ENCODE assay signal across 1 cellular context in the genomic region with DNA sequence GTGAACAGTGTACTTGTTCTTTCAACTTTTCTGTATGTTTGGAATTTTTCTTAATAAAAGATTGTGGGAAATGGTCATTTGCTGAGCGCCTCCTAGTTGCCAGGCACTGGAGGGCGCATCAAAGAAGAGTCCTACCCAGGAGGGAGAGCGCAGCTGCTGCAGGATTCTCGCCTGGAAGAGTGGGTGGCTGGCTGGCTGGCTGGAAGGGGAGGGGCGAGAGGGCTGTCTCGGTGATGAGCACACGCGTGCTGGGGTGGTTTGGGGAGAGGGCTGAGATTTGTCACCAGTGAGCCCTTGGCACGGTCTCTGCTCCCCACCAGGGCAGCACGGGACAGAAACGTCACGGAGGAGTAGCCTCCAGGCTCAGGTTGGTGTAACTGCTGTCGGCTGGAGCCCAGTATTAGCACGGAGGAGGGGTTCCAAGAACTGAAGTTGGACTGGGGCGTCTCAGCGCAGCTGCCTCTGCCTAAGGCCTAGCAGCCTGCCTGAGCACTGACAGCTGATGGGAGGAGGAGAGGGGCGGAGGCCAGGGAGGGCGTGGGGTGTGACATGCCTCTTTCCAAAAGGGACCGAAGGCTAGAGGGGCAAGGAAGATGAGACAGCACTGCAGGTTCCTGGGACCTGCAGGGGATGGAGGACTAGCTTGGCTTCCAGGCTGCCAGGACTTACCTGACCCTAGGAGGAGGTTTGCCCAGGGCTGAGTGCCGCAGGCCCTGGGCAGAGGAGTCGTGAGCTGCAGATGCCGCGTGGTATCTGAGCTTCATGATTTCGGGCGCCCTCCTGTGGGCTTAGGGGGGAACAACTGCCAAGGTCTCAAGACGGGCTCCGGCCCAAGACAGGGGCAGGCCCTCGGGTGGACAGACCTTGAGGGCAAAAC.
A peak's percentile ranks its signal among the peaks of the same experiment; 100 is the strongest.
TF ChIP-seq lines count a peak whose summit lies in the region.

No MANE protein-coding gene starts in this region.

TF ChIP-seq in HepG2, 621 proteins besides CTCF, POLR2A, EP300 and RAD21 (continued from another document and continues in another):
- TF ChIP-seq TBP (CRISPR knock-in tag; IDR thresholded peaks at IDR 0.05) (no peak), KLF12 (CRISPR knock-in tag; IDR thresholded peaks at IDR 0.05; ENCODE audit: borderline replicate concordance) (peak; percentile 63; the same call in 1 of the 2 replicates), ZNF543 (CRISPR knock-in tag; IDR thresholded peaks at IDR 0.05) (no peak; the same call in 1 of the 2 replicates), ZBTB42 (CRISPR knock-in tag; IDR thresholded peaks at IDR 0.05) (no peak), ZNF564 (CRISPR knock-in tag; IDR thresholded peaks at IDR 0.05) (no peak), SP5 (CRISPR knock-in tag; IDR thresholded peaks at IDR 0.05; ENCODE audit: borderline replicate concordance, low read depth) (no peak), SUZ12 (IDR thresholded peaks at IDR 0.05; ENCODE audit: low read depth, low read length) (no peak), MXI1 (IDR thresholded peaks at IDR 0.05; ENCODE audit: borderline replicate concordance, low read depth, low read length) (peak; percentile 78; the same call in 1 of the 3 replicates), NCOR1 (IDR thresholded peaks at IDR 0.05; ENCODE audit: borderline replicate concordance, low read length) (no peak), RBM39 (IDR thresholded peaks at IDR 0.05; ENCODE audit: low read depth, low read length, poor library complexity, severe bottlenecking) (peak; percentile 98), TRIM24 (CRISPR knock-in tag; IDR thresholded peaks at IDR 0.05) (no peak), JUND (CRISPR knock-in tag; IDR thresholded peaks at IDR 0.05) (no peak), KLF15 (CRISPR knock-in tag; IDR thresholded peaks at IDR 0.05; ENCODE audit: borderline replicate concordance) (no peak; the same call in 1 of the 2 replicates), SALL1 (CRISPR knock-in tag; IDR thresholded peaks at IDR 0.05) (peak; percentile 84), NPAS2 (CRISPR knock-in tag; IDR thresholded peaks at IDR 0.05; ENCODE audit: borderline replicate concordance) (no peak), ATAD3A (CRISPR knock-in tag; IDR thresholded peaks at IDR 0.05) (no peak), ZNF839 (CRISPR knock-in tag; IDR thresholded peaks at IDR 0.05; ENCODE audit: borderline replicate concordance) (peak; percentile 26; the same call in 1 of the 2 replicates), KLF16 (CRISPR knock-in tag; IDR thresholded peaks at IDR 0.05) (peak in 1 of 2 experiments; percentile 55; a peak in 2 of 4 replicates), ZNF205 (CRISPR knock-in tag; IDR thresholded peaks at IDR 0.05) (no peak), IRF2 (CRISPR knock-in tag; IDR thresholded peaks at IDR 0.05) (peak; percentile 65), HNRNPH1 (optimal IDR thresholded peaks at IDR 0.05; ENCODE audit: low read depth, low read length) (peak; percentile 8)
- TF ChIP-seq, protein P1, sequence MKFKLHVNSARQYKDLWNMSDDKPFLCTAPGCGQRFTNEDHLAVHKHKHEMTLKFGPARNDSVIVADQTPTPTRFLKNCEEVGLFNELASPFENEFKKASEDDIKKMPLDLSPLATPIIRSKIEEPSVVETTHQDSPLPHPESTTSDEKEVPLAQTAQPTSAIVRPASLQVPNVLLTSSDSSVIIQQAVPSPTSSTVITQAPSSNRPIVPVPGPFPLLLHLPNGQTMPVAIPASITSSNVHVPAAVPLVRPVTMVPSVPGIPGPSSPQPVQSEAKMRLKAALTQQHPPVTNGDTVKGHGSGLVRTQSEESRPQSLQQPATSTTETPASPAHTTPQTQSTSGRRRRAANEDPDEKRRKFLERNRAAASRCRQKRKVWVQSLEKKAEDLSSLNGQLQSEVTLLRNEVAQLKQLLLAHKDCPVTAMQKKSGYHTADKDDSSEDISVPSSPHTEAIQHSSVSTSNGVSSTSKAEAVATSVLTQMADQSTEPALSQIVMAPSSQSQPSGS (CRISPR knock-in tag; IDR thresholded peaks at IDR 0.05) = peak; percentile 71
- TF ChIP-seq, protein P2, sequence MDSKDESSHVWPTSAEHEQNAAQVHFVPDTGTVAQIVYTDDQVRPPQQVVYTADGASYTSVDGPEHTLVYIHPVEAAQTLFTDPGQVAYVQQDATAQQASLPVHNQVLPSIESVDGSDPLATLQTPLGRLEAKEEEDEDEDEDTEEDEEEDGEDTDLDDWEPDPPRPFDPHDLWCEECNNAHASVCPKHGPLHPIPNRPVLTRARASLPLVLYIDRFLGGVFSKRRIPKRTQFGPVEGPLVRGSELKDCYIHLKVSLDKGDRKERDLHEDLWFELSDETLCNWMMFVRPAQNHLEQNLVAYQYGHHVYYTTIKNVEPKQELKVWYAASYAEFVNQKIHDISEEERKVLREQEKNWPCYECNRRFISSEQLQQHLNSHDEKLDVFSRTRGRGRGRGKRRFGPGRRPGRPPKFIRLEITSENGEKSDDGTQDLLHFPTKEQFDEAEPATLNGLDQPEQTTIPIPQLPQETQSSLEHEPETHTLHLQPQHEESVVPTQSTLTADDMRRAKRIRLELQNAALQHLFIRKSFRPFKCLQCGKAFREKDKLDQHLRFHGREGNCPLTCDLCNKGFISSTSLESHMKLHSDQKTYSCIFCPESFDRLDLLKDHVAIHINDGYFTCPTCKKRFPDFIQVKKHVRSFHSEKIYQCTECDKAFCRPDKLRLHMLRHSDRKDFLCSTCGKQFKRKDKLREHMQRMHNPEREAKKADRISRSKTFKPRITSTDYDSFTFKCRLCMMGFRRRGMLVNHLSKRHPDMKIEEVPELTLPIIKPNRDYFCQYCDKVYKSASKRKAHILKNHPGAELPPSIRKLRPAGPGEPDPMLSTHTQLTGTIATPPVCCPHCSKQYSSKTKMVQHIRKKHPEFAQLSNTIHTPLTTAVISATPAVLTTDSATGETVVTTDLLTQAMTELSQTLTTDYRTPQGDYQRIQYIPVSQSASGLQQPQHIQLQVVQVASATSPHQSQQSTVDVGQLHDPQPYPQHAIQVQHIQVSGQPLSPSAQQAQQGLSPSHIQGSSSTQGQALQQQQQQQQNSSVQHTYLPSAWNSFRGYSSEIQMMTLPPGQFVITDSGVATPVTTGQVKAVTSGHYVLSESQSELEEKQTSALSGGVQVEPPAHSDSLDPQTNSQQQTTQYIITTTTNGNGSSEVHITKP (CRISPR knock-in tag; IDR thresholded peaks at IDR 0.05; ENCODE audit: low read depth) = peak; percentile 61
- TF ChIP-seq, protein P3, sequence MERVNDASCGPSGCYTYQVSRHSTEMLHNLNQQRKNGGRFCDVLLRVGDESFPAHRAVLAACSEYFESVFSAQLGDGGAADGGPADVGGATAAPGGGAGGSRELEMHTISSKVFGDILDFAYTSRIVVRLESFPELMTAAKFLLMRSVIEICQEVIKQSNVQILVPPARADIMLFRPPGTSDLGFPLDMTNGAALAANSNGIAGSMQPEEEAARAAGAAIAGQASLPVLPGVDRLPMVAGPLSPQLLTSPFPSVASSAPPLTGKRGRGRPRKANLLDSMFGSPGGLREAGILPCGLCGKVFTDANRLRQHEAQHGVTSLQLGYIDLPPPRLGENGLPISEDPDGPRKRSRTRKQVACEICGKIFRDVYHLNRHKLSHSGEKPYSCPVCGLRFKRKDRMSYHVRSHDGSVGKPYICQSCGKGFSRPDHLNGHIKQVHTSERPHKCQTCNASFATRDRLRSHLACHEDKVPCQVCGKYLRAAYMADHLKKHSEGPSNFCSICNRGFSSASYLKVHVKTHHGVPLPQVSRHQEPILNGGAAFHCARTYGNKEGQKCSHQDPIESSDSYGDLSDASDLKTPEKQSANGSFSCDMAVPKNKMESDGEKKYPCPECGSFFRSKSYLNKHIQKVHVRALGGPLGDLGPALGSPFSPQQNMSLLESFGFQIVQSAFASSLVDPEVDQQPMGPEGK (CRISPR knock-in tag; IDR thresholded peaks at IDR 0.05) = peak; percentile 32; the same call in 1 of the 2 replicates
- TF ChIP-seq, protein P4, sequence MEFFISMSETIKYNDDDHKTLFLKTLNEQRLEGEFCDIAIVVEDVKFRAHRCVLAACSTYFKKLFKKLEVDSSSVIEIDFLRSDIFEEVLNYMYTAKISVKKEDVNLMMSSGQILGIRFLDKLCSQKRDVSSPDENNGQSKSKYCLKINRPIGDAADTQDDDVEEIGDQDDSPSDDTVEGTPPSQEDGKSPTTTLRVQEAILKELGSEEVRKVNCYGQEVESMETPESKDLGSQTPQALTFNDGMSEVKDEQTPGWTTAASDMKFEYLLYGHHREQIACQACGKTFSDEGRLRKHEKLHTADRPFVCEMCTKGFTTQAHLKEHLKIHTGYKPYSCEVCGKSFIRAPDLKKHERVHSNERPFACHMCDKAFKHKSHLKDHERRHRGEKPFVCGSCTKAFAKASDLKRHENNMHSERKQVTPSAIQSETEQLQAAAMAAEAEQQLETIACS (CRISPR knock-in tag; IDR thresholded peaks at IDR 0.05) = no peak
- TF ChIP-seq, protein P5, sequence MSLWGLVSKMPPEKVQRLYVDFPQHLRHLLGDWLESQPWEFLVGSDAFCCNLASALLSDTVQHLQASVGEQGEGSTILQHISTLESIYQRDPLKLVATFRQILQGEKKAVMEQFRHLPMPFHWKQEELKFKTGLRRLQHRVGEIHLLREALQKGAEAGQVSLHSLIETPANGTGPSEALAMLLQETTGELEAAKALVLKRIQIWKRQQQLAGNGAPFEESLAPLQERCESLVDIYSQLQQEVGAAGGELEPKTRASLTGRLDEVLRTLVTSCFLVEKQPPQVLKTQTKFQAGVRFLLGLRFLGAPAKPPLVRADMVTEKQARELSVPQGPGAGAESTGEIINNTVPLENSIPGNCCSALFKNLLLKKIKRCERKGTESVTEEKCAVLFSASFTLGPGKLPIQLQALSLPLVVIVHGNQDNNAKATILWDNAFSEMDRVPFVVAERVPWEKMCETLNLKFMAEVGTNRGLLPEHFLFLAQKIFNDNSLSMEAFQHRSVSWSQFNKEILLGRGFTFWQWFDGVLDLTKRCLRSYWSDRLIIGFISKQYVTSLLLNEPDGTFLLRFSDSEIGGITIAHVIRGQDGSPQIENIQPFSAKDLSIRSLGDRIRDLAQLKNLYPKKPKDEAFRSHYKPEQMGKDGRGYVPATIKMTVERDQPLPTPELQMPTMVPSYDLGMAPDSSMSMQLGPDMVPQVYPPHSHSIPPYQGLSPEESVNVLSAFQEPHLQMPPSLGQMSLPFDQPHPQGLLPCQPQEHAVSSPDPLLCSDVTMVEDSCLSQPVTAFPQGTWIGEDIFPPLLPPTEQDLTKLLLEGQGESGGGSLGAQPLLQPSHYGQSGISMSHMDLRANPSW (CRISPR knock-in tag; IDR thresholded peaks at IDR 0.05; ENCODE audit: borderline replicate concordance) = no peak
- TF ChIP-seq, protein P6, sequence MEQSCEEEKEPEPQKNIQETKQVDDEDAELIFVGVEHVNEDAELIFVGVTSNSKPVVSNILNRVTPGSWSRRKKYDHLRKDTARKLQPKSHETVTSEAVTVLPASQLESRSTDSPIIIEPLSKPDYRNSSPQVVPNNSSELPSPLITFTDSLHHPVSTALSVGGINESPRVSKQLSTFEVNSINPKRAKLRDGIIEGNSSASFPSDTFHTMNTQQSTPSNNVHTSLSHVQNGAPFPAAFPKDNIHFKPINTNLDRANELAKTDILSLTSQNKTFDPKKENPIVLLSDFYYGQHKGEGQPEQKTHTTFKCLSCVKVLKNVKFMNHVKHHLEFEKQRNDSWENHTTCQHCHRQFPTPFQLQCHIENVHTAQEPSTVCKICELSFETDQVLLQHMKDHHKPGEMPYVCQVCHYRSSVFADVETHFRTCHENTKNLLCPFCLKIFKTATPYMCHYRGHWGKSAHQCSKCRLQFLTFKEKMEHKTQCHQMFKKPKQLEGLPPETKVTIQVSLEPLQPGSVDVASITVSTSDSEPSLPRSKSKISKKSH (CRISPR knock-in tag; IDR thresholded peaks at IDR 0.05; ENCODE audit: borderline replicate concordance) = peak; percentile 75; the same call in 1 of the 2 replicates
- TF ChIP-seq, protein P7, sequence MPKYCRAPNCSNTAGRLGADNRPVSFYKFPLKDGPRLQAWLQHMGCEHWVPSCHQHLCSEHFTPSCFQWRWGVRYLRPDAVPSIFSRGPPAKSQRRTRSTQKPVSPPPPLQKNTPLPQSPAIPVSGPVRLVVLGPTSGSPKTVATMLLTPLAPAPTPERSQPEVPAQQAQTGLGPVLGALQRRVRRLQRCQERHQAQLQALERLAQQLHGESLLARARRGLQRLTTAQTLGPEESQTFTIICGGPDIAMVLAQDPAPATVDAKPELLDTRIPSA (CRISPR knock-in tag; IDR thresholded peaks at IDR 0.05; ENCODE audit: borderline replicate concordance) = no peak
- TF ChIP-seq, protein P8, sequence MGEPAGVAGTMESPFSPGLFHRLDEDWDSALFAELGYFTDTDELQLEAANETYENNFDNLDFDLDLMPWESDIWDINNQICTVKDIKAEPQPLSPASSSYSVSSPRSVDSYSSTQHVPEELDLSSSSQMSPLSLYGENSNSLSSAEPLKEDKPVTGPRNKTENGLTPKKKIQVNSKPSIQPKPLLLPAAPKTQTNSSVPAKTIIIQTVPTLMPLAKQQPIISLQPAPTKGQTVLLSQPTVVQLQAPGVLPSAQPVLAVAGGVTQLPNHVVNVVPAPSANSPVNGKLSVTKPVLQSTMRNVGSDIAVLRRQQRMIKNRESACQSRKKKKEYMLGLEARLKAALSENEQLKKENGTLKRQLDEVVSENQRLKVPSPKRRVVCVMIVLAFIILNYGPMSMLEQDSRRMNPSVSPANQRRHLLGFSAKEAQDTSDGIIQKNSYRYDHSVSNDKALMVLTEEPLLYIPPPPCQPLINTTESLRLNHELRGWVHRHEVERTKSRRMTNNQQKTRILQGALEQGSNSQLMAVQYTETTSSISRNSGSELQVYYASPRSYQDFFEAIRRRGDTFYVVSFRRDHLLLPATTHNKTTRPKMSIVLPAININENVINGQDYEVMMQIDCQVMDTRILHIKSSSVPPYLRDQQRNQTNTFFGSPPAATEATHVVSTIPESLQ (CRISPR knock-in tag; conservative IDR thresholded peaks at IDR 0.05) = no peak
- TF ChIP-seq, protein P9, sequence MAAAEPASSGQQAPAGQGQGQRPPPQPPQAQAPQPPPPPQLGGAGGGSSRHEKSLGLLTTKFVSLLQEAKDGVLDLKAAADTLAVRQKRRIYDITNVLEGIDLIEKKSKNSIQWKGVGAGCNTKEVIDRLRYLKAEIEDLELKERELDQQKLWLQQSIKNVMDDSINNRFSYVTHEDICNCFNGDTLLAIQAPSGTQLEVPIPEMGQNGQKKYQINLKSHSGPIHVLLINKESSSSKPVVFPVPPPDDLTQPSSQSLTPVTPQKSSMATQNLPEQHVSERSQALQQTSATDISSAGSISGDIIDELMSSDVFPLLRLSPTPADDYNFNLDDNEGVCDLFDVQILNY (CRISPR knock-in tag; conservative IDR thresholded peaks at IDR 0.05) = no peak
- TF ChIP-seq, protein P10, sequence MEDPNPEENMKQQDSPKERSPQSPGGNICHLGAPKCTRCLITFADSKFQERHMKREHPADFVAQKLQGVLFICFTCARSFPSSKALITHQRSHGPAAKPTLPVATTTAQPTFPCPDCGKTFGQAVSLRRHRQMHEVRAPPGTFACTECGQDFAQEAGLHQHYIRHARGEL (CRISPR knock-in tag; IDR thresholded peaks at IDR 0.05) = no peak
- TF ChIP-seq, protein P11, sequence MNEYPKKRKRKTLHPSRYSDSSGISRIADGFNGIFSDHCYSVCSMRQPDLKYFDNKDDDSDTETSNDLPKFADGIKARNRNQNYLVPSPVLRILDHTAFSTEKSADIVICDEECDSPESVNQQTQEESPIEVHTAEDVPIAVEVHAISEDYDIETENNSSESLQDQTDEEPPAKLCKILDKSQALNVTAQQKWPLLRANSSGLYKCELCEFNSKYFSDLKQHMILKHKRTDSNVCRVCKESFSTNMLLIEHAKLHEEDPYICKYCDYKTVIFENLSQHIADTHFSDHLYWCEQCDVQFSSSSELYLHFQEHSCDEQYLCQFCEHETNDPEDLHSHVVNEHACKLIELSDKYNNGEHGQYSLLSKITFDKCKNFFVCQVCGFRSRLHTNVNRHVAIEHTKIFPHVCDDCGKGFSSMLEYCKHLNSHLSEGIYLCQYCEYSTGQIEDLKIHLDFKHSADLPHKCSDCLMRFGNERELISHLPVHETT (CRISPR knock-in tag; conservative IDR thresholded peaks at IDR 0.05) = no peak; the same call in 1 of the 2 replicates
- TF ChIP-seq, protein P12, sequence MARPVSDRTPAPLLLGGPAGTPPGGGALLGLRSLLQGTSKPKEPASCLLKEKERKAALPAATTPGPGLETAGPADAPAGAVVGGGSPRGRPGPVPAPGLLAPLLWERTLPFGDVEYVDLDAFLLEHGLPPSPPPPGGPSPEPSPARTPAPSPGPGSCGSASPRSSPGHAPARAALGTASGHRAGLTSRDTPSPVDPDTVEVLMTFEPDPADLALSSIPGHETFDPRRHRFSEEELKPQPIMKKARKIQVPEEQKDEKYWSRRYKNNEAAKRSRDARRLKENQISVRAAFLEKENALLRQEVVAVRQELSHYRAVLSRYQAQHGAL (CRISPR knock-in tag; IDR thresholded peaks at IDR 0.05; ENCODE audit: not compliant biosample characterization) = peak; percentile 93
